ENCODE assay signal across 23 cellular contexts in the genomic region with DNA sequence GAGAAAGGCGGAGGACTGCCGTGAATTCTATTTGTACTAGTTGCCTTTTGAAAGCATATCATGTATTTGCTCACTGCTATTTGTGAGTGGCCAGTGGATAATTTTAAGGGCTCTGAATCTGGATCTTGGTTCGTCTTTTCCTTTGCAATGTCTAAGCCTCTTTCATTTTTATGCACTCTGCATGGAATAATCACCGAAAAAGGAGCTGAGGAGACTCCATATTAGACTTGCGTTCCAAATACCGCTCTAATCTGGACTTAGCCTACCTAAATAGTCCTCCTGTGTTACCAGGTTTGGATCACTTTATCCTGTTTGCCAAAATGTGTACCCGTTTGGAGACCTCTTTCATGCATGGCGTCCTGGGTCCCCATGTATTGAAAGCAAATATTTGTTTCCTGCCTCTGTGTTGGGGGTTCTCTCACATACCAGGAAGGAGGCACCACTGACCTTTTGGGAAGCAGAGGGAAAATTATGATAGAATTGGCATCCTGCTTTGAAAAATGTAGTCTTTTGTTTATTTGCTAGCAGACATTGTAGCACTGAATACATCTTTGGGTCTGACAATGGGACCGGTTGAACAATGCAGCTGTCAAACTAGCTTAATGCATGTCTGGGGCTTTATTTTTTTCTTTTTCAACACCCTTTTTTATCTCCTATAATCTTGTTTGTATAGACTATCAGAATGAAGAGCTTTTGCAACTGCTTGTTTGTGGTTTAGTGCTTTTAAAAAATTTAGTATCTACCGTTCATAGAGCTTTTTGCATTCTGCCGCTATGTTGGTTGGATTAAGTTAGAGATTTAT. TPM values are rescaled to one million over a fixed set of nuclear protein-coding genes. Genes with fewer than 3 reads are reported as not detected.
A peak's percentile ranks its signal among the peaks of the same experiment; 100 is the strongest.
DNase-seq lines count a peak whose midpoint lies in the region; ATAC-seq and TF ChIP-seq lines count a peak whose summit lies in the region.
"Had no signal": no experiment of that assay in that cellular context is flagged by ENCODE, and none has a peak within 500 bp of the region (broad histone marks: within the 10 kb centered on the region; RNA-seq: fewer than 3 reads in every experiment).

No MANE protein-coding gene starts in this region.

- no peak overlapping the region for H3K4ac ChIP-seq in neuronal stem cell (ENCODE audit: low read length)

- DNase-seq in caudate nucleus (lab: John Stamatoyannopoulos, UW): peak in 1 of 61 donors; percentile 46
- DNase-seq in neuronal stem cell (ENCODE audit: low spot score): no peak
- DNase-seq in tibial nerve (ENCODE audit: low spot score in 2 of 2): no peak
- no peak for DNase-seq in foreskin keratinocyte
- DNase-seq in NCI-H69 (lab: John Stamatoyannopoulos, UW): no peak
- DNase-seq: Caco-2; DND-41; glutamatergic neuron; IMR-90; NCI-H1092; NCI-H187; NCI-H526 treated with DMSO at 0.1 percent for 48 hours; nephron progenitor cell; RPMI8226; stimulated activated CD4-positive, alpha-beta T cell treated with anti-CD3 and anti-CD28 coated beads, Interleukin-4, amount 100 ng/mL, for 1 hour; testis had no signal

- no peak for ATAC-seq in foreskin keratinocyte
- no peak for ATAC-seq in GM18511 (IDR thresholded peaks at IDR 0.05; ENCODE audit: unreplicated experiment)
- ATAC-seq: GM12878; HCT116; stimulated activated memory B cell treated with anti-CD40 and anti-IgM and Interleukin-4, amounts not matched to agents 10 μg/mL and 1 μg/mL and 100 μg/mL, for 72 hours had no signal

- H2BK12ac ChIP-seq in neuronal stem cell (ENCODE audit: low read length): no peak overlapping the region

- H2AK5ac ChIP-seq in neuronal stem cell (ENCODE audit: low read depth, low read length): no peak overlapping the region

- H2BK15ac ChIP-seq in neuronal stem cell (ENCODE audit: low read length): no peak overlapping the region

- no peak overlapping the region for H3K4me2 ChIP-seq in neuronal stem cell (ENCODE audit: insufficient read depth, low read length, poor library complexity, severe bottlenecking)

- H2BK120ac ChIP-seq in neuronal stem cell (ENCODE audit: low read depth, low read length): no peak overlapping the region

- H2AFZ ChIP-seq in neuronal stem cell (ENCODE audit: low read length): peak overlapping the region; percentile 74

- no peaks in the 10 kb centered on the region for H3K36me3 ChIP-seq in neuronal stem cell (replicated peaks in 1 of 2; ENCODE audit: control insufficient read depth in 2 of 2, insufficient read depth in 2 of 2, low read length in 2 of 2)
- no peaks in the 10 kb centered on the region for H3K36me3 ChIP-seq in tibial nerve
- H3K36me3 ChIP-seq: cardiac muscle cell, prostate gland had no signal

- no peaks in the 10 kb centered on the region for H3K9me3 ChIP-seq in neuronal stem cell (replicated peaks in 1 of 2; ENCODE audit: control insufficient read depth in 2 of 2, insufficient read depth in 1 of 2, low read depth in 1 of 2, low read length in 2 of 2)
- no peaks in the 10 kb centered on the region for H3K9me3 ChIP-seq in tibial nerve
- H3K9me3 ChIP-seq: Caco-2, prostate gland, testis had no signal

- TF ChIP-seq EP300 in tibial nerve (IDR thresholded peaks at IDR 0.05): no peak

- H3K4me1 ChIP-seq in neuronal stem cell (ENCODE audit: control insufficient read depth in 2 of 2, insufficient read depth in 1 of 2, low read depth in 1 of 2, low read length in 2 of 2) (peaks cover 10 to 27% of the 10 kb centered on the region in 2 donors), tibial nerve (peaks cover 0 to 27% (median 0%) of the 10 kb centered on the region in 4 donors), foreskin keratinocyte (no peaks in the 10 kb centered on the region)
- H3K4me1 ChIP-seq: Caco-2, prostate gland, testis had no signal

- H4K8ac ChIP-seq in neuronal stem cell (ENCODE audit: low read depth, low read length): no peak overlapping the region

- TF ChIP-seq CTCF in tibial nerve (IDR thresholded peaks at IDR 0.05) (no peak), foreskin keratinocyte (conservative IDR thresholded peaks at IDR 0.05) (no peak)

- H3K4me3 ChIP-seq in neuronal stem cell (ENCODE audit: low read length in 2 of 2) (peak overlapping the region in 1 of 2 donors; percentile 52), tibial nerve (peak overlapping the region; percentile 20 to 46 (median 34))
- H3K4me3 ChIP-seq: cardiac muscle cell, GM12878, prostate gland, testis had no signal

- H3K18ac ChIP-seq in neuronal stem cell (ENCODE audit: low read length): no peak overlapping the region

- no peak for TF ChIP-seq POLR2A in tibial nerve (IDR thresholded peaks at IDR 0.05)

- H4K91ac ChIP-seq in neuronal stem cell (ENCODE audit: low read depth, low read length, poor library complexity): no peak overlapping the region

- H3K27ac ChIP-seq in caudate nucleus (ENCODE audit: low read depth, low read length): peak overlapping the region; percentile 91
- H3K27ac ChIP-seq in layer of hippocampus (ENCODE audit: low read depth, low read length): peak overlapping the region; percentile 38
- no peak overlapping the region for H3K27ac ChIP-seq in neuronal stem cell (replicated peaks; ENCODE audit: low read length)
- peak overlapping the region; percentile 73 to 98 (median 89) for H3K27ac ChIP-seq in tibial nerve
- H3K27ac ChIP-seq in foreskin keratinocyte: no peak overlapping the region
- H3K27ac ChIP-seq: cardiac muscle cell, prostate gland, testis had no signal

- H3K79me1 ChIP-seq in neuronal stem cell (ENCODE audit: low read depth, low read length): no peaks in the 10 kb centered on the region

- no peak overlapping the region for H2BK5ac ChIP-seq in neuronal stem cell (ENCODE audit: low read length)

- H3K27me3 ChIP-seq in layer of hippocampus (ENCODE audit: control insufficient read depth, insufficient read depth, low read length) (peaks cover 2% of the 10 kb centered on the region), neuronal stem cell (ENCODE audit: control insufficient read depth in 3 of 3, insufficient read depth in 3 of 3, low read depth in 1 of 3, low read length in 3 of 3) (no peaks in the 10 kb centered on the region), tibial nerve (no peaks in the 10 kb centered on the region), foreskin keratinocyte (no peaks in the 10 kb centered on the region)
- H3K27me3 ChIP-seq: cardiac muscle cell, testis had no signal

- H3K9ac ChIP-seq in neuronal stem cell (ENCODE audit: low read depth, low read length, poor library complexity): no peak overlapping the region

- no peak overlapping the region for H3K14ac ChIP-seq in neuronal stem cell (ENCODE audit: low read length)

- no CpG with 5 or more reads among the region's 11 CpGs for WGBS in neuronal stem cell (ENCODE audit: extremely low coverage in 2 of 2, insufficient read length in 2 of 2, insufficient replicate concordance in 1 of 2), 2 donors
- 51 to 56% methylated on average over 11 of the region's 11 CpGs for WGBS in tibial nerve, 2 donors

- H3K23ac ChIP-seq in neuronal stem cell (ENCODE audit: low read depth, low read length, poor library complexity): no peak overlapping the region

RNA-seq across cellular contexts. Expression of gene CELF2, which starts 11.8 kb away (rescaled TPM):
- polyA plus RNA-seq in neuronal stem cell (2013, experiment 1 of 2): 32.5 TPM
- polyA plus RNA-seq in neuronal stem cell (2013, experiment 2 of 2): 34.4 TPM
- 100 to 1,000 TPM; 106 to 127 (median 120) TPM for total RNA-seq in tibial nerve
- 10.8 and 11.1 TPM in 2 replicates for total RNA-seq in foreskin keratinocyte
- 1.9 and 2.4 TPM in 2 replicates for polyA plus RNA-seq in foreskin keratinocyte

Comparison
In these comparisons a context has a peak if more than half of its experiments do, and no peak if none do; other contexts are left out.
1. H3K27ac ChIP-seq: peak in caudate nucleus (single experiment), layer of hippocampus (single experiment) and tibial nerve (4 of 4); none in neuronal stem cell (single experiment) and foreskin keratinocyte (single experiment).